In the genomic region with DNA sequence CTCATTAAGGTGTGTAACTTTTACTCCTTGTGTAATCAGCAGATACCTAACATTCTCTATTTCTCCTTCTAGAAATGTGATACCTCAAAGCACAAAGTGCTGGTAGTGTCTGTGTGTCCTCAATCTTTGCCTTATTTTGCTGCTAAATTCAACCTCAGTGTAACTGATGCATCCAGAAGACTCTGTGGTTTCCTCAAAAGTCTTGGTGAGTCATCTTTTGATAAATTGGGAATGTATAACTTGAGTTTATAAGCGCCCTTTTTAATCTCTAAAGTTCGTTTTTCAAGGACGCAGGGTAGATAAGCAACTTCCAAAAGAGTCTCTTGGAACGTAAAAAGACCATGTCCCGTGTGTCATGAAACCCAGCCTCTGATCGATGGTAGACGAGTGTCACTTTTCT, we compare ENCODE assay signal across 20 cellular contexts.
"Had no signal": no experiment of that assay in that cellular context is flagged by ENCODE, and none has a peak within 500 bp of the region (broad histone marks: within the 10 kb centered on the region; RNA-seq: fewer than 3 reads in every experiment).

No MANE protein-coding gene starts in this region.

- H3K9me3 Mint-ChIP-seq: dendritic cell treated with granulocyte-macrophage colony-stimulating factor and Interleukin-4, amounts not matched to agents 40 ng/mL and 50 ng/mL, for 4 days; effector memory CD8-positive, alpha-beta T cell; immature natural killer cell; naive B cell had no signal

- H3K27ac ChIP-seq: esophagus squamous epithelium, foreskin keratinocyte, neutrophil, ovary, right atrium auricular region, stomach, thoracic aorta had no signal

- ATAC-seq: effector memory CD8-positive, alpha-beta T cell; foreskin keratinocyte; left colon; left ventricle myocardium superior had no signal

- H3K4me1 ChIP-seq: foreskin keratinocyte, stomach had no signal

- H3K4me3 ChIP-seq: esophagus squamous epithelium, lung, ovary, right atrium auricular region, stomach, thoracic aorta had no signal

- H3K27ac Mint-ChIP-seq: dendritic cell treated with granulocyte-macrophage colony-stimulating factor and Interleukin-4, amounts not matched to agents 40 ng/mL and 50 ng/mL, for 4 days had no signal

- H3K36me3 ChIP-seq: ovary had no signal

- H3K9me3 ChIP-seq: esophagus squamous epithelium, neutrophil, ovary, right atrium auricular region, stomach, thoracic aorta had no signal

- H3K27me3 Mint-ChIP-seq: dendritic cell treated with granulocyte-macrophage colony-stimulating factor and Interleukin-4, amounts not matched to agents 40 ng/mL and 50 ng/mL, for 4 days; effector memory CD8-positive, alpha-beta T cell; naive B cell had no signal

- H3K4me3 Mint-ChIP-seq: dendritic cell treated with granulocyte-macrophage colony-stimulating factor and Interleukin-4, amounts not matched to agents 40 ng/mL and 50 ng/mL, for 4 days; effector memory CD8-positive, alpha-beta T cell; immature natural killer cell; naive B cell had no signal

- H3K27me3 ChIP-seq: esophagus squamous epithelium, foreskin keratinocyte, neutrophil, ovary, right atrium auricular region, stomach had no signal

- FAIRE-seq: small intestine had no signal

- DNase-seq: effector memory CD8-positive, alpha-beta T cell; esophagus squamous epithelium; foreskin keratinocyte; immature natural killer cell; left colon; left ventricle myocardium superior; mesendoderm; naive B cell; ovary; small intestine; stimulated activated CD4-positive, alpha-beta T cell treated with anti-CD3 and anti-CD28 coated beads, Interleukin-12 subunit alpha, Interleukin-12 subunit beta, amount 100 ng/mL, for 4 hours; stimulated activated naive CD4-positive, alpha-beta T cell; stomach; substantia nigra; trophoblast cell had no signal
